In genomic region chr10:50275650-50276235, GRCh38 we compare ENCODE assay signal across 1 cellular context.
TF ChIP-seq lines count a peak whose summit lies in the region.

No MANE protein-coding gene starts in this region.

TF ChIP-seq in K562, 482 proteins besides CTCF, POLR2A, EP300 and RAD21 (continued from another document and continues in another):
- TF ChIP-seq THAP7 (CRISPR knock-in tag; IDR thresholded peaks at IDR 0.05) (no peak), STAT5A (IDR thresholded peaks at IDR 0.05; ENCODE audit: borderline replicate concordance, low read length) (no peak; the same call in 1 of the 2 replicates), TRIM24 (IDR thresholded peaks at IDR 0.05) (peak; percentile 9 to 23; a peak in 1 of 4 replicates), HLTF (IDR thresholded peaks at IDR 0.05) (no peak), U2AF1 (optimal IDR thresholded peaks at IDR 0.05; ENCODE audit: low read depth, low read length) (no peak), E2F4 (CRISPR knock-in tag; IDR thresholded peaks at IDR 0.05; ENCODE audit: low read depth) (no peak), IRF2 (CRISPR knock-in tag; IDR thresholded peaks at IDR 0.05) (no peak), YY1 (IDR thresholded peaks at IDR 0.05; ENCODE audit: borderline replicate concordance in 1 of 3, control insufficient read depth in 1 of 3, extremely low read depth in 1 of 3, insufficient read depth in 3 of 3, insufficient read length in 1 of 3, insufficient replicate concordance in 2 of 3, low read depth in 1 of 3, low read length in 2 of 3) (no peak), TARDBP (IDR thresholded peaks at IDR 0.05) (no peak), TBP (optimal IDR thresholded peaks at IDR 0.05; ENCODE audit: low read depth, low read length) (no peak), PHTF2 (CRISPR knock-in tag; IDR thresholded peaks at IDR 0.05) (no peak), EP400 (IDR thresholded peaks at IDR 0.05) (no peak), ZNF239 (CRISPR knock-in tag; IDR thresholded peaks at IDR 0.05) (no peak), FOXP1 (CRISPR knock-in tag; IDR thresholded peaks at IDR 0.05) (no peak), XRCC5 (IDR thresholded peaks at IDR 0.05; ENCODE audit: low read depth, low read length) (no peak), DPF2 (IDR thresholded peaks at IDR 0.05) (peak; percentile 54; the same call in 1 of the 2 replicates), ZNF766 (CRISPR knock-in tag; conservative IDR thresholded peaks at IDR 0.05) (no peak), CTCFL (IDR thresholded peaks at IDR 0.05; ENCODE audit: borderline replicate concordance, insufficient read depth, low read depth, low read length, poor library complexity, severe bottlenecking) (peak; percentile 82), RBFOX2 (IDR thresholded peaks at IDR 0.05; ENCODE audit: low read depth, low read length) (no peak), ZNF311 (CRISPR knock-in tag; IDR thresholded peaks at IDR 0.05) (no peak), THRB (CRISPR knock-in tag; conservative IDR thresholded peaks at IDR 0.05) (no peak), ZKSCAN3 (CRISPR knock-in tag; IDR thresholded peaks at IDR 0.05) (no peak), PHF20 (IDR thresholded peaks at IDR 0.05; ENCODE audit: partially characterized antibody) (no peak), PBX2 (CRISPR knock-in tag; IDR thresholded peaks at IDR 0.05; ENCODE audit: low read depth) (no peak), PBX2 (tag; conservative IDR thresholded peaks at IDR 0.05; ENCODE audit: low read depth) (peak; percentile 90), ZNF384 (IDR thresholded peaks at IDR 0.05; ENCODE audit: low read depth, low read length) (peak; percentile 49; the same call in 1 of the 2 replicates), FOXO4 (CRISPR knock-in tag; IDR thresholded peaks at IDR 0.05) (no peak), MBD2 (IDR thresholded peaks at IDR 0.05; ENCODE audit: borderline replicate concordance, low read depth) (no peak), FOXJ2 (tag; IDR thresholded peaks at IDR 0.05) (no peak), GABPB2 (CRISPR knock-in tag; conservative IDR thresholded peaks at IDR 0.05) (no peak), SOX6 (IDR thresholded peaks at IDR 0.05) (no peak), CC2D1A (IDR thresholded peaks at IDR 0.05) (peak; percentile 61; the same call in 1 of the 2 replicates), TCF3 (CRISPR knock-in tag; IDR thresholded peaks at IDR 0.05) (peak; percentile 41; the same call in 1 of the 2 replicates), E2F8 (IDR thresholded peaks at IDR 0.05; ENCODE audit: low read depth, partially characterized antibody) (no peak), ZNF316 (IDR thresholded peaks at IDR 0.05) (peak; percentile 63; the same call in 1 of the 2 replicates), ZNF639 (CRISPR knock-in tag; conservative IDR thresholded peaks at IDR 0.05 in 1 of 2, IDR thresholded peaks at IDR 0.05 in 1 of 2) (no peak), ESRRB (CRISPR knock-in tag; IDR thresholded peaks at IDR 0.05; ENCODE audit: borderline replicate concordance) (no peak), GTF2A2 (tag; IDR thresholded peaks at IDR 0.05) (no peak), SMAD3 (CRISPR knock-in tag; conservative IDR thresholded peaks at IDR 0.05) (no peak), ESRRA (IDR thresholded peaks at IDR 0.05; ENCODE audit: borderline replicate concordance, low read depth) (0 out of 2 replicates have a peak, but pooled peaks have one; percentile 11), KDM4B (IDR thresholded peaks at IDR 0.05; ENCODE audit: borderline replicate concordance in 2 of 2, low read depth in 1 of 2) (no peak), HCFC1 (IDR thresholded peaks at IDR 0.05; ENCODE audit: low read depth, low read length) (0 out of 2 replicates have a peak, but pooled peaks have one; percentile 10), JUNB (CRISPR knock-in tag; conservative IDR thresholded peaks at IDR 0.05) (no peak), GATAD2B (IDR thresholded peaks at IDR 0.05; ENCODE audit: borderline replicate concordance) (peak; percentile 34; the same call in 1 of the 2 replicates), ARID3A (IDR thresholded peaks at IDR 0.05; ENCODE audit: borderline replicate concordance, low read depth, low read length) (peak; percentile 77; the same call in 1 of the 2 replicates), ZNF644 (tag; IDR thresholded peaks at IDR 0.05; ENCODE audit: low read depth) (no peak), PRMT5 (CRISPR knock-in tag; IDR thresholded peaks at IDR 0.05) (no peak), RB1 (IDR thresholded peaks at IDR 0.05; ENCODE audit: low read depth) (no peak; the same call in 1 of the 2 replicates), SAFB (IDR thresholded peaks at IDR 0.05; ENCODE audit: borderline replicate concordance, low read depth, low read length) (0 out of 2 replicates have a peak, but pooled peaks have one; percentile 23), MYC (IDR thresholded peaks at IDR 0.05; ENCODE audit: low read depth, low read length) (peak; percentile 57; the same call in 1 of the 2 replicates), MYC (CRISPR knock-in tag; IDR thresholded peaks at IDR 0.05; ENCODE audit: borderline replicate concordance, low read depth) (no peak), SREBF1 (IDR thresholded peaks at IDR 0.05; ENCODE audit: borderline replicate concordance, low read depth, low read length) (no peak), EGR1 (conservative IDR thresholded peaks at IDR 0.05) (no peak), E2F5 (CRISPR knock-in tag; IDR thresholded peaks at IDR 0.05) (no peak), KDM5B (IDR thresholded peaks at IDR 0.05; ENCODE audit: insufficient replicate concordance, low read depth, low read length) (no peak)
